10 cellular contexts compared by ENCODE assay signal in genomic region chr10:118851062-118852035, GRCh38.
DNase-seq lines count a peak whose midpoint lies in the region; ATAC-seq lines count a peak whose summit lies in the region.
"Had no signal": no experiment of that assay in that cellular context is flagged by ENCODE, and none has a peak within 500 bp of the region (broad histone marks: within the 10 kb centered on the region; RNA-seq: fewer than 3 reads in every experiment).

No MANE protein-coding gene starts in this region.

- ATAC-seq in GM18867 (IDR thresholded peaks at IDR 0.05; ENCODE audit: unreplicated experiment) = peak; percentile 75
- ATAC-seq in GM21786 (IDR thresholded peaks at IDR 0.05; ENCODE audit: unreplicated experiment) = peak; percentile 69
- ATAC-seq in HG03520 (IDR thresholded peaks at IDR 0.05; ENCODE audit: unreplicated experiment) = peak; percentile 75
- ATAC-seq in HG03439 (IDR thresholded peaks at IDR 0.05; ENCODE audit: unreplicated experiment) = no peak
- ATAC-seq: T-cell had no signal

- DNase-seq in kidney tubule cell (ENCODE audit: low spot score) (peak; percentile 82), C1 segment of cervical spinal cord (lab: John Stamatoyannopoulos, UW) (no peak), superior temporal gyrus (ENCODE audit: extremely low spot score) (no peak)
- DNase-seq in activated CD4-positive, alpha-beta T cell treated with anti-CD3 and anti-CD28 coated beads, Interleukin-2, amount 50 U/mL, for 48 hours = no peak
- DNase-seq: NCI-H1930 had no signal
